Comparison of ENCODE assay signal across 1 cellular context in the genomic region with DNA sequence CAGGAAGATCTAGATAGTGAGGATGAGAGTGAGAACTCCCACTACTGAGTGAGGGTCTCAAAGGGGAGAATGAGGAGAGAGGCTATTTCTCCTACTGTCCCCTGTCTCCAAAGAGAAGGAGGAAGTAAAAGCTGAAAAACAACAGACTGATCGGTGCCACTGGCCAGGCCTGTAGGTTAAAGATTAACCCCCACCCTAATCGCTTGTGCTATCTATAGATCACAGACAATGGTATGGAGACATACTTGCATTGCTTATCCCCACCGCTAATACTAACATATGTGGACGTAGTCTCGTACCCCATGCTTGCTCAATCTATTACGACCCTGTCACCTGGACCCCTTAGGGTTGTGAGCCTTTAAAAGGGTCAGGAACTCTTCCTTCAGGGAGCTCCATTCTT.
TF ChIP-seq lines count a peak whose summit lies in the region.

No MANE protein-coding gene starts in this region.

TF ChIP-seq in HepG2, 621 proteins besides CTCF, POLR2A, EP300 and RAD21 (continued from another document):
- TF ChIP-seq, protein P1, sequence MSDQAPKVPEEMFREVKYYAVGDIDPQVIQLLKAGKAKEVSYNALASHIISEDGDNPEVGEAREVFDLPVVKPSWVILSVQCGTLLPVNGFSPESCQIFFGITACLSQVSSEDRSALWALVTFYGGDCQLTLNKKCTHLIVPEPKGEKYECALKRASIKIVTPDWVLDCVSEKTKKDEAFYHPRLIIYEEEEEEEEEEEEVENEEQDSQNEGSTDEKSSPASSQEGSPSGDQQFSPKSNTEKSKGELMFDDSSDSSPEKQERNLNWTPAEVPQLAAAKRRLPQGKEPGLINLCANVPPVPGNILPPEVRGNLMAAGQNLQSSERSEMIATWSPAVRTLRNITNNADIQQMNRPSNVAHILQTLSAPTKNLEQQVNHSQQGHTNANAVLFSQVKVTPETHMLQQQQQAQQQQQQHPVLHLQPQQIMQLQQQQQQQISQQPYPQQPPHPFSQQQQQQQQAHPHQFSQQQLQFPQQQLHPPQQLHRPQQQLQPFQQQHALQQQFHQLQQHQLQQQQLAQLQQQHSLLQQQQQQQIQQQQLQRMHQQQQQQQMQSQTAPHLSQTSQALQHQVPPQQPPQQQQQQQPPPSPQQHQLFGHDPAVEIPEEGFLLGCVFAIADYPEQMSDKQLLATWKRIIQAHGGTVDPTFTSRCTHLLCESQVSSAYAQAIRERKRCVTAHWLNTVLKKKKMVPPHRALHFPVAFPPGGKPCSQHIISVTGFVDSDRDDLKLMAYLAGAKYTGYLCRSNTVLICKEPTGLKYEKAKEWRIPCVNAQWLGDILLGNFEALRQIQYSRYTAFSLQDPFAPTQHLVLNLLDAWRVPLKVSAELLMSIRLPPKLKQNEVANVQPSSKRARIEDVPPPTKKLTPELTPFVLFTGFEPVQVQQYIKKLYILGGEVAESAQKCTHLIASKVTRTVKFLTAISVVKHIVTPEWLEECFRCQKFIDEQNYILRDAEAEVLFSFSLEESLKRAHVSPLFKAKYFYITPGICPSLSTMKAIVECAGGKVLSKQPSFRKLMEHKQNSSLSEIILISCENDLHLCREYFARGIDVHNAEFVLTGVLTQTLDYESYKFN (CRISPR knock-in tag; conservative IDR thresholded peaks at IDR 0.05), result 0 out of 2 replicates have a peak, but pooled peaks have one; percentile 30
- TF ChIP-seq ARID5B (CRISPR knock-in tag; IDR thresholded peaks at IDR 0.05), result peak; percentile 42; the same call in 1 of the 2 replicates
- TF ChIP-seq ELF3 (CRISPR knock-in tag; IDR thresholded peaks at IDR 0.05), result peak; percentile 100
- TF ChIP-seq, protein P2, sequence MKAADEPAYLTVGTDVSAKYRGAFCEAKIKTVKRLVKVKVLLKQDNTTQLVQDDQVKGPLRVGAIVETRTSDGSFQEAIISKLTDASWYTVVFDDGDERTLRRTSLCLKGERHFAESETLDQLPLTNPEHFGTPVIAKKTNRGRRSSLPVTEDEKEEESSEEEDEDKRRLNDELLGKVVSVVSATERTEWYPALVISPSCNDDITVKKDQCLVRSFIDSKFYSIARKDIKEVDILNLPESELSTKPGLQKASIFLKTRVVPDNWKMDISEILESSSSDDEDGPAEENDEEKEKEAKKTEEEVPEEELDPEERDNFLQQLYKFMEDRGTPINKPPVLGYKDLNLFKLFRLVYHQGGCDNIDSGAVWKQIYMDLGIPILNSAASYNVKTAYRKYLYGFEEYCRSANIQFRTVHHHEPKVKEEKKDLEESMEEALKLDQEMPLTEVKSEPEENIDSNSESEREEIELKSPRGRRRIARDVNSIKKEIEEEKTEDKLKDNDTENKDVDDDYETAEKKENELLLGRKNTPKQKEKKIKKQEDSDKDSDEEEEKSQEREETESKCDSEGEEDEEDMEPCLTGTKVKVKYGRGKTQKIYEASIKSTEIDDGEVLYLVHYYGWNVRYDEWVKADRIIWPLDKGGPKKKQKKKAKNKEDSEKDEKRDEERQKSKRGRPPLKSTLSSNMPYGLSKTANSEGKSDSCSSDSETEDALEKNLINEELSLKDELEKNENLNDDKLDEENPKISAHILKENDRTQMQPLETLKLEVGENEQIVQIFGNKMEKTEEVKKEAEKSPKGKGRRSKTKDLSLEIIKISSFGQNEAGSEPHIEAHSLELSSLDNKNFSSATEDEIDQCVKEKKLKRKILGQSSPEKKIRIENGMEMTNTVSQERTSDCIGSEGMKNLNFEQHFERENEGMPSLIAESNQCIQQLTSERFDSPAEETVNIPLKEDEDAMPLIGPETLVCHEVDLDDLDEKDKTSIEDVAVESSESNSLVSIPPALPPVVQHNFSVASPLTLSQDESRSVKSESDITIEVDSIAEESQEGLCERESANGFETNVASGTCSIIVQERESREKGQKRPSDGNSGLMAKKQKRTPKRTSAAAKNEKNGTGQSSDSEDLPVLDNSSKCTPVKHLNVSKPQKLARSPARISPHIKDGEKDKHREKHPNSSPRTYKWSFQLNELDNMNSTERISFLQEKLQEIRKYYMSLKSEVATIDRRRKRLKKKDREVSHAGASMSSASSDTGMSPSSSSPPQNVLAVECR (CRISPR knock-in tag; IDR thresholded peaks at IDR 0.05; ENCODE audit: borderline replicate concordance), result no peak
- TF ChIP-seq ZFX (CRISPR knock-in tag; IDR thresholded peaks at IDR 0.05; ENCODE audit: low read depth), result 0 out of 2 replicates have a peak, but pooled peaks have one; percentile 10
- 0 out of 2 replicates have a peak, but pooled peaks have one; percentile 23 for TF ChIP-seq CEBPG (CRISPR knock-in tag; IDR thresholded peaks at IDR 0.05)
- peak; percentile 58; the same call in 1 of the 2 replicates for TF ChIP-seq SOX5 (CRISPR knock-in tag; IDR thresholded peaks at IDR 0.05; ENCODE audit: borderline replicate concordance)
- TF ChIP-seq RXRB (CRISPR knock-in tag; IDR thresholded peaks at IDR 0.05; ENCODE audit: borderline replicate concordance), result 0 out of 2 replicates have a peak, but pooled peaks have one; percentile 19
- TF ChIP-seq, protein P3, sequence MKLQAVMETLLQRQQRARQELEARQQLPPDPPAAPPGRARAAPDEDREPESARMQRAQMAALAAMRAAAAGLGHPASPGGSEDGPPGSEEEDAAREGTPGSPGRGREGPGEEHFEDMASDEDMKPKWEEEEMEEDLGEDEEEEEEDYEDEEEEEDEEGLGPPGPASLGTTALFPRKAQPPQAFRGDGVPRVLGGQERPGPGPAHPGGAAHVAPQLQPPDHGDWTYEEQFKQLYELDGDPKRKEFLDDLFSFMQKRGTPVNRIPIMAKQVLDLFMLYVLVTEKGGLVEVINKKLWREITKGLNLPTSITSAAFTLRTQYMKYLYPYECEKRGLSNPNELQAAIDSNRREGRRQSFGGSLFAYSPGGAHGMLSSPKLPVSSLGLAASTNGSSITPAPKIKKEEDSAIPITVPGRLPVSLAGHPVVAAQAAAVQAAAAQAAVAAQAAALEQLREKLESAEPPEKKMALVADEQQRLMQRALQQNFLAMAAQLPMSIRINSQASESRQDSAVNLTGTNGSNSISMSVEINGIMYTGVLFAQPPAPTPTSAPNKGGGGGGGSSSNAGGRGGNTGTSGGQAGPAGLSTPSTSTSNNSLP (IDR thresholded peaks at IDR 0.05; ENCODE audit: low read depth, low read length), result 0 out of 2 replicates have a peak, but pooled peaks have one; percentile 22
- TF ChIP-seq, protein P4, sequence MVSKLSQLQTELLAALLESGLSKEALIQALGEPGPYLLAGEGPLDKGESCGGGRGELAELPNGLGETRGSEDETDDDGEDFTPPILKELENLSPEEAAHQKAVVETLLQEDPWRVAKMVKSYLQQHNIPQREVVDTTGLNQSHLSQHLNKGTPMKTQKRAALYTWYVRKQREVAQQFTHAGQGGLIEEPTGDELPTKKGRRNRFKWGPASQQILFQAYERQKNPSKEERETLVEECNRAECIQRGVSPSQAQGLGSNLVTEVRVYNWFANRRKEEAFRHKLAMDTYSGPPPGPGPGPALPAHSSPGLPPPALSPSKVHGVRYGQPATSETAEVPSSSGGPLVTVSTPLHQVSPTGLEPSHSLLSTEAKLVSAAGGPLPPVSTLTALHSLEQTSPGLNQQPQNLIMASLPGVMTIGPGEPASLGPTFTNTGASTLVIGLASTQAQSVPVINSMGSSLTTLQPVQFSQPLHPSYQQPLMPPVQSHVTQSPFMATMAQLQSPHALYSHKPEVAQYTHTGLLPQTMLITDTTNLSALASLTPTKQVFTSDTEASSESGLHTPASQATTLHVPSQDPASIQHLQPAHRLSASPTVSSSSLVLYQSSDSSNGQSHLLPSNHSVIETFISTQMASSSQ (IDR thresholded peaks at IDR 0.05; ENCODE audit: low read depth), result peak; percentile 87
- TF ChIP-seq, protein P4 (CRISPR knock-in tag; IDR thresholded peaks at IDR 0.05; ENCODE audit: borderline replicate concordance), result peak; percentile 77; the same call in 1 of the 2 replicates
- no peak for TF ChIP-seq SOX6 (IDR thresholded peaks at IDR 0.05)
- peak; percentile 67 for TF ChIP-seq SOX6 (CRISPR knock-in tag; IDR thresholded peaks at IDR 0.05)
- TF ChIP-seq TEAD3 (CRISPR knock-in tag; optimal IDR thresholded peaks at IDR 0.05; ENCODE audit: borderline replicate concordance), result peak; percentile 45
- TF ChIP-seq ZNF331 (CRISPR knock-in tag; IDR thresholded peaks at IDR 0.05), result peak; percentile 47; the same call in 1 of the 2 replicates
- TF ChIP-seq FOXO1 (CRISPR knock-in tag; IDR thresholded peaks at IDR 0.05), result no peak
- TF ChIP-seq, protein P5, sequence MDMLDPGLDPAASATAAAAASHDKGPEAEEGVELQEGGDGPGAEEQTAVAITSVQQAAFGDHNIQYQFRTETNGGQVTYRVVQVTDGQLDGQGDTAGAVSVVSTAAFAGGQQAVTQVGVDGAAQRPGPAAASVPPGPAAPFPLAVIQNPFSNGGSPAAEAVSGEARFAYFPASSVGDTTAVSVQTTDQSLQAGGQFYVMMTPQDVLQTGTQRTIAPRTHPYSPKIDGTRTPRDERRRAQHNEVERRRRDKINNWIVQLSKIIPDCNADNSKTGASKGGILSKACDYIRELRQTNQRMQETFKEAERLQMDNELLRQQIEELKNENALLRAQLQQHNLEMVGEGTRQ (IDR thresholded peaks at IDR 0.05; ENCODE audit: low read depth, low read length), result no peak
- TF ChIP-seq, protein P5 (CRISPR knock-in tag; IDR thresholded peaks at IDR 0.05; ENCODE audit: borderline replicate concordance), result no peak
- peak; percentile 49; the same call in 1 of the 2 replicates for TF ChIP-seq MEF2D (CRISPR knock-in tag; IDR thresholded peaks at IDR 0.05)
- TF ChIP-seq ZNF317 (CRISPR knock-in tag; IDR thresholded peaks at IDR 0.05), result peak; percentile 92
- no peak for TF ChIP-seq NR1H2 (CRISPR knock-in tag; IDR thresholded peaks at IDR 0.05; ENCODE audit: borderline replicate concordance, low read depth)
- TF ChIP-seq GABPA (IDR thresholded peaks at IDR 0.05; ENCODE audit: low read depth, low read length), result no peak
- 0 out of 2 replicates have a peak, but pooled peaks have one; percentile 21 for TF ChIP-seq GABPA (CRISPR knock-in tag; IDR thresholded peaks at IDR 0.05; ENCODE audit: low read depth)
- TF ChIP-seq HNF1B (CRISPR knock-in tag; IDR thresholded peaks at IDR 0.05), result peak; percentile 53; the same call in 1 of the 2 replicates
- 0 out of 2 replicates have a peak, but pooled peaks have one; percentile 27 for TF ChIP-seq ELF1 (CRISPR knock-in tag; IDR thresholded peaks at IDR 0.05)
- TF ChIP-seq ZBTB20 (CRISPR knock-in tag; IDR thresholded peaks at IDR 0.05; ENCODE audit: borderline replicate concordance, low read depth), result peak; percentile 72; the same call in 1 of the 2 replicates
